In genomic region chr5:138448070-138448469, GRCh38 we compare ENCODE assay signal across 16 cellular contexts. TPM values are rescaled to one million over a fixed set of nuclear protein-coding genes. Genes with fewer than 3 reads are reported as not detected.
DNase-seq lines count a peak whose midpoint lies in the region; ATAC-seq and TF ChIP-seq lines count a peak whose summit lies in the region.
"Had no signal": no experiment of that assay in that cellular context is flagged by ENCODE, and none has a peak within 500 bp of the region (broad histone marks: within the 10 kb centered on the region; RNA-seq: fewer than 3 reads in every experiment).

No MANE protein-coding gene starts in this region.

- H3K27ac ChIP-seq in HEK293 (ENCODE audit: extremely low read depth, low read depth, low read length): no peak overlapping the region
- H3K27ac ChIP-seq in dorsolateral prefrontal cortex: peak overlapping the region in 41 of 59 donors; percentile 30 to 93 (median 77)
- peak overlapping the region; percentile 92 for H3K27ac ChIP-seq in neural cell (ENCODE audit: low read length)
- H3K27ac ChIP-seq: BLaER1 treated with 17β-estradiol and CSF1 and Interleukin-3, amounts not matched to agents 10 nM and 100 nM; SJSA1 had no signal

- DNase-seq in Caco-2: no peak
- no peak for DNase-seq in dorsolateral prefrontal cortex
- no peak for DNase-seq in activated T-helper 2 cell treated with anti-CD3 and anti-CD28 coated beads, Interferon-gamma antibody, Interleukin-2, Interleukin-4, amounts not matched to agents 10 μg/mL and 5 μg/mL and 100 μg/mL, durations not matched to agents 14 hours and 24 hours and 36 hours (ENCODE audit: low spot score)
- DNase-seq in immature natural killer cell: no peak
- DNase-seq: CD8-positive, alpha-beta memory T cell; Kasumi-1; MM.1S; NCI-H1092; NCI-H1436 treated with DMSO at 0.1 percent for 48 hours; NCI-H2029; NCI-H526 had no signal

- H3K79me2 ChIP-seq in neural cell (replicated peaks; ENCODE audit: insufficient read depth, low read length): no peaks in the 10 kb centered on the region

- no peaks in the 10 kb centered on the region for H3K9me2 ChIP-seq in neural cell (ENCODE audit: insufficient read depth, low read length)

- H3K4me3 ChIP-seq in Caco-2 (ENCODE audit: low read depth, low read length) (no peak overlapping the region), HEK293 (ENCODE audit: low read depth, low read length) (no peak overlapping the region), dorsolateral prefrontal cortex (no peak overlapping the region), neural cell (ENCODE audit: low read length) (peak overlapping the region; percentile 56)
- H3K4me3 ChIP-seq: BLaER1 treated with 17β-estradiol and CSF1 and Interleukin-3, amounts not matched to agents 10 nM and 100 nM; SJSA1 had no signal

- no peaks in the 10 kb centered on the region for H4K20me1 ChIP-seq in neural cell (ENCODE audit: insufficient read depth)
- H4K20me1 ChIP-seq: BLaER1 treated with 17β-estradiol and CSF1 and Interleukin-3, amounts not matched to agents 10 nM and 100 nM had no signal

- H3K9me3 Mint-ChIP-seq in Caco-2 (ENCODE audit: unreplicated experiment): no peaks in the 10 kb centered on the region
- no peaks in the 10 kb centered on the region for H3K9me3 Mint-ChIP-seq in activated T-helper 2 cell treated with anti-CD3 and anti-CD28 coated beads, Interferon-gamma antibody, Interleukin-2, Interleukin-4, amounts not matched to agents 10 μg/mL and 5 μg/mL and 100 μg/mL, durations not matched to agents 14 hours and 24 hours and 36 hours
- H3K9me3 Mint-ChIP-seq in immature natural killer cell: no peaks in the 10 kb centered on the region

- H3K27me3 ChIP-seq in Caco-2 (replicated peaks; ENCODE audit: control insufficient read depth, insufficient read depth, low read length) (no peaks in the 10 kb centered on the region), dorsolateral prefrontal cortex (no peaks in the 10 kb centered on the region), neural cell (ENCODE audit: insufficient read depth, low read depth, low read length) (no peaks in the 10 kb centered on the region)
- H3K27me3 ChIP-seq: BLaER1 treated with 17β-estradiol and CSF1 and Interleukin-3, amounts not matched to agents 10 nM and 100 nM; SJSA1 had no signal

- intact Hi-C loops in Caco-2 (cut with micrococcal nuclease; ENCODE audit: unreplicated experiment): no loop called here
- intact Hi-C loops in dorsolateral prefrontal cortex (cut with DNase I): no loop called here
- intact Hi-C loops in activated T-helper 2 cell treated with anti-CD3 and anti-CD28 coated beads, Interferon-gamma antibody, Interleukin-2, Interleukin-4, amounts not matched to agents 10 μg/mL and 5 μg/mL and 100 μg/mL, durations not matched to agents 14 hours and 24 hours and 36 hours (cut with micrococcal nuclease): no loop called here

- POLR2A ChIA-PET in Caco-2 (lab: Charles Lee): interaction anchor here (2.2 kb wide), 1 partner anchor 18 kb away, joined by 14 read pairs; the partner anchor contains the start of gene EGR1
- POLR2A ChIA-PET in HEK293 (lab: Yijun Ruan, JAX): interaction anchor here (3.6 kb wide), 1 partner anchor 17 kb away, joined by 21 read pairs; the partner anchor contains the start of gene EGR1

- CTCF ChIA-PET in Caco-2 (lab: Charles Lee): interaction anchor here (0.5 to 4.3 kb wide), 3 partner anchors 9 to 62 kb away, joined by 4 to 43 read pairs (median 12); partner anchors contain the start of gene REEP2
- CTCF ChIA-PET in HEK293 (lab: Yijun Ruan, JAX): interaction anchor here (0.5 to 5.4 kb wide), 9 partner anchors 15 to 355 kb away, joined by 3 to 110 read pairs (median 5); partner anchors contain the start of gene EGR1

- H3K27ac Mint-ChIP-seq in Caco-2 (ENCODE audit: unreplicated experiment) (peak overlapping the region; percentile 19), immature natural killer cell (peak overlapping the region in 2 of 6 donors; percentile 40 to 71)
- no peak overlapping the region for H3K27ac Mint-ChIP-seq in activated T-helper 2 cell treated with anti-CD3 and anti-CD28 coated beads, Interferon-gamma antibody, Interleukin-2, Interleukin-4, amounts not matched to agents 10 μg/mL and 5 μg/mL and 100 μg/mL, durations not matched to agents 14 hours and 24 hours and 36 hours
- H3K27ac Mint-ChIP-seq: CD8-positive, alpha-beta memory T cell had no signal

- H3K4me1 Mint-ChIP-seq in Caco-2 (ENCODE audit: low read depth, unreplicated experiment) (no peaks in the 10 kb centered on the region), immature natural killer cell (peaks cover 5 to 6% of the 10 kb centered on the region in 2 donors)
- H3K4me1 Mint-ChIP-seq in activated T-helper 2 cell treated with anti-CD3 and anti-CD28 coated beads, Interferon-gamma antibody, Interleukin-2, Interleukin-4, amounts not matched to agents 10 μg/mL and 5 μg/mL and 100 μg/mL, durations not matched to agents 14 hours and 24 hours and 36 hours (ENCODE audit: low read depth): peaks cover 6% of the 10 kb centered on the region

- H3K9me3 ChIP-seq in Caco-2: no peaks in the 10 kb centered on the region
- no peaks in the 10 kb centered on the region for H3K9me3 ChIP-seq in HEK293 (ENCODE audit: control insufficient read depth, insufficient read depth, low read depth, low read length)
- H3K9me3 ChIP-seq in neural cell (ENCODE audit: low read length): no peaks in the 10 kb centered on the region
- H3K9me3 ChIP-seq: BLaER1 treated with 17β-estradiol and CSF1 and Interleukin-3, amounts not matched to agents 10 nM and 100 nM; SJSA1 had no signal

- H3K36me3 ChIP-seq in Caco-2 (ENCODE audit: control insufficient read depth, insufficient read depth, low read length) (no peaks in the 10 kb centered on the region), HEK293 (ENCODE audit: control insufficient read depth in 2 of 2, insufficient read depth in 1 of 2, low read length in 2 of 2) (peaks cover 0 to 17% of the 10 kb centered on the region in 2 experiments; a peak in 2 of 3 replicates), neural cell (ENCODE audit: insufficient read depth, low read length) (no peaks in the 10 kb centered on the region)
- H3K36me3 ChIP-seq: BLaER1 treated with 17β-estradiol and CSF1 and Interleukin-3, amounts not matched to agents 10 nM and 100 nM; SJSA1 had no signal

- ATAC-seq in HG02610 (IDR thresholded peaks at IDR 0.05; ENCODE audit: unreplicated experiment): no peak

- H3K27me3 Mint-ChIP-seq in Caco-2 (ENCODE audit: insufficient read depth, unreplicated experiment) (no peaks in the 10 kb centered on the region), immature natural killer cell (ENCODE audit: low read depth in 3 of 3) (peaks cover 2 to 9% (median 3%) of the 10 kb centered on the region in 3 donors)
- H3K27me3 Mint-ChIP-seq in activated T-helper 2 cell treated with anti-CD3 and anti-CD28 coated beads, Interferon-gamma antibody, Interleukin-2, Interleukin-4, amounts not matched to agents 10 μg/mL and 5 μg/mL and 100 μg/mL, durations not matched to agents 14 hours and 24 hours and 36 hours (ENCODE audit: low read depth): peaks cover 2% of the 10 kb centered on the region
- H3K27me3 Mint-ChIP-seq: CD8-positive, alpha-beta memory T cell had no signal

- peak overlapping the region; percentile 70 for H3K9ac ChIP-seq in neural cell (ENCODE audit: low read length)

- H2AFZ ChIP-seq in neural cell (ENCODE audit: low read depth, low read length): no peak overlapping the region

- no peak for TF ChIP-seq RAD21 in neural cell (conservative IDR thresholded peaks at IDR 0.05)

- H3K4me1 ChIP-seq in Caco-2 (peaks cover 10% of the 10 kb centered on the region), HEK293 (ENCODE audit: control insufficient read depth, insufficient read depth, low read length) (0 out of 2 replicates have a peak, but pooled peaks cover 2% of the 10 kb centered on the region)

- H3K4me3 Mint-ChIP-seq in Caco-2 (ENCODE audit: unreplicated experiment) (no peak overlapping the region), immature natural killer cell (no peak overlapping the region)
- no peak overlapping the region for H3K4me3 Mint-ChIP-seq in activated T-helper 2 cell treated with anti-CD3 and anti-CD28 coated beads, Interferon-gamma antibody, Interleukin-2, Interleukin-4, amounts not matched to agents 10 μg/mL and 5 μg/mL and 100 μg/mL, durations not matched to agents 14 hours and 24 hours and 36 hours (ENCODE audit: low read depth)

- H3K36me3 Mint-ChIP-seq in Caco-2 (ENCODE audit: insufficient read depth, unreplicated experiment) (no peaks in the 10 kb centered on the region), immature natural killer cell (no peaks in the 10 kb centered on the region)
- H3K36me3 Mint-ChIP-seq in activated T-helper 2 cell treated with anti-CD3 and anti-CD28 coated beads, Interferon-gamma antibody, Interleukin-2, Interleukin-4, amounts not matched to agents 10 μg/mL and 5 μg/mL and 100 μg/mL, durations not matched to agents 14 hours and 24 hours and 36 hours (ENCODE audit: low read depth): no peaks in the 10 kb centered on the region
- H3K36me3 Mint-ChIP-seq: CD8-positive, alpha-beta memory T cell had no signal

- no peak overlapping the region for H3K4me2 ChIP-seq in neural cell (ENCODE audit: low read length)
- H3K4me2 ChIP-seq: BLaER1 treated with 17β-estradiol and CSF1 and Interleukin-3, amounts not matched to agents 10 nM and 100 nM had no signal

- TF ChIP-seq CTCF in Caco-2 (IDR thresholded peaks at IDR 0.05; ENCODE audit: insufficient read depth in 1 of 2, low read depth in 1 of 2, low read length in 1 of 2, severe bottlenecking in 1 of 2, unreplicated experiment in 1 of 2) (no peak), HEK293 (tag by site-specific recombination; IDR thresholded peaks at IDR 0.05) (no peak), dorsolateral prefrontal cortex (IDR thresholded peaks at IDR 0.05 in 54 of 56, conservative IDR thresholded peaks at IDR 0.05 in 2 of 56; ENCODE audit: low read depth in 1 of 56, partially characterized antibody in 56 of 56) (no peak), neural cell (IDR thresholded peaks at IDR 0.05; ENCODE audit: poor library complexity, severe bottlenecking) (no peak)

- no TSS peak for BruUV-seq in Caco-2 (replicated peaks; lab: Mats Ljungman, UMichigan)

- no peak for TF ChIP-seq EP300 in neural cell (conservative IDR thresholded peaks at IDR 0.05; ENCODE audit: poor library complexity, severe bottlenecking)

- peaks cover 3% of the 10 kb centered on the region for H3F3A ChIP-seq in neural cell (ENCODE audit: insufficient read depth, low read length, poor library complexity, severe bottlenecking)

RNA-seq across cellular contexts. Expression of gene REEP2, which starts 9.2 kb away (rescaled TPM):
- total RNA-seq in Caco-2 (2022) (3.8 and 4.5 TPM in 2 replicates), dorsolateral prefrontal cortex (100 to 1,000 TPM in 119 of 120 experiments, 10 to 100 TPM in 1; 68.4 to 279 (median 196) TPM)
- polyA plus RNA-seq in neural cell (146 and 177 TPM in 2 replicates), immature natural killer cell (under 1 TPM in 2 of 3 donors, not detected in 1; 0.11 to 0.48 TPM)
- polyA minus RNA-seq in neural cell: 97.0 and 110 TPM in 2 replicates
- 9.7 and 11.1 TPM in 2 replicates for total RNA-seq in activated T-helper 2 cell treated with anti-CD3 and anti-CD28 coated beads, Interferon-gamma antibody, Interleukin-2, Interleukin-4, amounts not matched to agents 10 μg/mL and 5 μg/mL and 100 μg/mL, durations not matched to agents 14 hours and 24 hours and 36 hours

RNA-seq across cellular contexts. Expression of gene EGR1, which starts 17.2 kb away (rescaled TPM):
- total RNA-seq in Caco-2 (2022) (83.7 and 84.0 TPM in 2 replicates), dorsolateral prefrontal cortex (100 to 1,000 TPM in 3 of 120 experiments, 10 to 100 TPM in 112, 1 to 10 TPM in 5; 6.0 to 163 (median 19.8) TPM)
- polyA plus RNA-seq in neural cell (8.9 and 15.6 TPM in 2 replicates), immature natural killer cell (under 1 TPM in 2 of 3 donors, not detected in 1; 0.52 to 0.99 TPM)
- 6.6 and 7.3 TPM in 2 replicates for polyA minus RNA-seq in neural cell
- 41.9 and 43.0 TPM in 2 replicates for total RNA-seq in activated T-helper 2 cell treated with anti-CD3 and anti-CD28 coated beads, Interferon-gamma antibody, Interleukin-2, Interleukin-4, amounts not matched to agents 10 μg/mL and 5 μg/mL and 100 μg/mL, durations not matched to agents 14 hours and 24 hours and 36 hours
